ENCODE assay signal across 11 cellular contexts in genomic region chr17:835263-835662, GRCh38. TPM values are rescaled to one million over a fixed set of nuclear protein-coding genes. Genes with fewer than 3 reads are reported as not detected.
DNase-seq lines count a peak whose midpoint lies in the region; ATAC-seq and TF ChIP-seq lines count a peak whose summit lies in the region.
"Had no signal": no experiment of that assay in that cellular context is flagged by ENCODE, and none has a peak within 500 bp of the region (broad histone marks: within the 10 kb centered on the region; RNA-seq: fewer than 3 reads in every experiment).

No MANE protein-coding gene starts in this region.

- H3K9me3 ChIP-seq in iPS DF 6.9 (ENCODE audit: control insufficient read depth, insufficient read depth, low read length) (no peaks in the 10 kb centered on the region), skeletal muscle tissue (ENCODE audit: control insufficient read depth in 3 of 3, low read length in 3 of 3) (no peaks in the 10 kb centered on the region), A673 (ENCODE audit: low read depth, low read length, poor library complexity, severe bottlenecking) (no peaks in the 10 kb centered on the region)

- no peaks in the 10 kb centered on the region for H3K27me3 ChIP-seq in iPS DF 6.9 (ENCODE audit: control insufficient read depth, insufficient read depth, low read length)
- H3K27me3 ChIP-seq in skeletal muscle tissue (ENCODE audit: control insufficient read depth in 3 of 3, insufficient read depth in 3 of 3, low read length in 3 of 3), result no peaks in the 10 kb centered on the region
- no peaks in the 10 kb centered on the region for H3K27me3 ChIP-seq in A673 (replicated peaks; ENCODE audit: insufficient read depth, low read depth, low read length, poor library complexity)

- TF ChIP-seq CTCF in A673 (conservative IDR thresholded peaks at IDR 0.05; ENCODE audit: low read depth, low read length), result no peak

- H3K27ac ChIP-seq in iPS DF 6.9 (ENCODE audit: low read length), result no peak overlapping the region
- peak overlapping the region; percentile 12 for H3K27ac ChIP-seq in skeletal muscle tissue (ENCODE audit: low read depth, low read length)
- H3K27ac ChIP-seq in A673 (ENCODE audit: low read depth, low read length, poor library complexity, severe bottlenecking), result no peak overlapping the region
- H3K27ac ChIP-seq: HL-60 had no signal

- DNase-seq in HCEC 1CT (peak; percentile 90), amniotic epithelial cell (ENCODE audit: low read depth) (peak; percentile 98), iPS DF 6.9 (ENCODE audit: low read depth, low spot score) (peak; percentile 37), A673 (ENCODE audit: low spot score) (no peak)
- no peak for DNase-seq in activated CD8-positive, alpha-beta memory T cell treated with anti-CD3 and anti-CD28 coated beads, Interleukin-2, amount 50 U/mL, for 4 hours
- DNase-seq: NCI-H526 had no signal

- no peak for ATAC-seq in GM18909 (IDR thresholded peaks at IDR 0.05; ENCODE audit: poor library complexity, unreplicated experiment)
- ATAC-seq in GM18511 (IDR thresholded peaks at IDR 0.05; ENCODE audit: unreplicated experiment), result no peak
- ATAC-seq: activated naive CD4-positive, alpha-beta T cell treated with anti-CD3 and anti-CD28 coated beads, Interleukin-2, amount 50 U/mL, for 72 hours had no signal

- peaks cover 1% of the 10 kb centered on the region; the same call in 1 of the 2 replicates for H3K4me1 ChIP-seq in iPS DF 6.9 (ENCODE audit: control insufficient read depth, insufficient read depth, low read length)
- H3K4me1 ChIP-seq in skeletal muscle tissue (ENCODE audit: control insufficient read depth in 3 of 3, insufficient read depth in 3 of 3, low read length in 3 of 3), result peaks cover 8 to 24% (median 14%) of the 10 kb centered on the region in 3 donors
- no peaks in the 10 kb centered on the region for H3K4me1 ChIP-seq in A673 (ENCODE audit: insufficient read depth, low read length, poor library complexity, severe bottlenecking)

- CTCF ChIA-PET in A673 (lab: Charles Lee), result no interaction called here

- POLR2A ChIA-PET in A673 (lab: Charles Lee; ENCODE audit: low non-redundant PET), result no interaction called here

- H3K9ac ChIP-seq in skeletal muscle tissue (ENCODE audit: low read depth in 1 of 3, low read length in 3 of 3), result peak overlapping the region in 1 of 3 donors; percentile 9

- intact Hi-C loops in A673 (cut with micrococcal nuclease; ENCODE audit: unreplicated experiment), result no loop called here

- H3K36me3 ChIP-seq in iPS DF 6.9 (ENCODE audit: control insufficient read depth, insufficient read depth, low read length), result no peaks in the 10 kb centered on the region
- no peaks in the 10 kb centered on the region for H3K36me3 ChIP-seq in skeletal muscle tissue (ENCODE audit: control insufficient read depth in 3 of 3, insufficient read depth in 3 of 3, low read length in 3 of 3)
- H3K36me3 ChIP-seq in A673 (ENCODE audit: insufficient read depth, low read length, poor library complexity, severe bottlenecking), result no peaks in the 10 kb centered on the region

- H3K4me3 ChIP-seq in iPS DF 6.9 (ENCODE audit: low read length) (no peak overlapping the region), skeletal muscle tissue (ENCODE audit: low read length in 3 of 3) (no peak overlapping the region), A673 (ENCODE audit: low read depth, low read length, poor library complexity, severe bottlenecking) (no peak overlapping the region)

- BruUV-seq in A673 (replicated peaks; lab: Mats Ljungman, UMichigan), result no TSS peak

- no CpG with 5 or more reads among the region's 9 CpGs for WGBS in iPS DF 6.9 (ENCODE audit: insufficient coverage, insufficient read length)

RNA-seq across cellular contexts. Expression of gene MRM3, which starts 53.1 kb away (rescaled TPM):
- total RNA-seq in skeletal muscle tissue (18.8 TPM), A673 (2021) (38.5 and 39.5 TPM in 2 replicates)

RNA-seq across cellular contexts. Expression of gene GLOD4, which starts 53.2 kb away (rescaled TPM):
- total RNA-seq in skeletal muscle tissue (36.5 TPM), A673 (2021) (110 and 122 TPM in 2 replicates)

Comparison
In these comparisons a context has a peak if more than half of its experiments do, and no peak if none do; other contexts are left out.
1. DNase-seq: peak in HCEC 1CT (single experiment), amniotic epithelial cell (single experiment) and iPS DF 6.9 (single experiment); none in A673 (single experiment) and activated CD8-positive, alpha-beta memory T cell treated with anti-CD3 and anti-CD28 coated beads, Interleukin-2, amount 50 U/mL, for 4 hours (single experiment).